33 cellular contexts compared by ENCODE assay signal in genomic region chr18:77980275-77980674, GRCh38.
DNase-seq lines count a peak whose midpoint lies in the region; ATAC-seq, FAIRE-seq and TF ChIP-seq lines count a peak whose summit lies in the region.
"Had no signal": no experiment of that assay in that cellular context is flagged by ENCODE, and none has a peak within 500 bp of the region (broad histone marks: within the 10 kb centered on the region; RNA-seq: fewer than 3 reads in every experiment).

No MANE protein-coding gene starts in this region.

- peaks cover 12% of the 10 kb centered on the region for H3K9me3 Mint-ChIP-seq in neural crest cell
- peaks cover 20% of the 10 kb centered on the region for H3K9me3 Mint-ChIP-seq in mesothelial cell of epicardium

- in situ Hi-C loops in K562 (cut with MboI), result no loop called here

- TF ChIP-seq EP300 in K562 (IDR thresholded peaks at IDR 0.05; ENCODE audit: low read length), result no peak

- H2AFZ ChIP-seq in K562 (ENCODE audit: low read depth, low read length), result no peak overlapping the region

- no peak overlapping the region for H3K4me3 Mint-ChIP-seq in neural crest cell
- no peak overlapping the region for H3K4me3 Mint-ChIP-seq in mesothelial cell of epicardium
- H3K4me3 Mint-ChIP-seq: B cell; CD14-positive monocyte; CD4-positive, alpha-beta memory T cell; CD4-positive, alpha-beta T cell; CD4-positive, CD25-positive, alpha-beta regulatory T cell; CD8-positive, alpha-beta memory T cell; CD8-positive, alpha-beta T cell had no signal

- CTCF ChIA-PET in K562 (lab: Yijun Ruan, JAX; ENCODE audit: low intra/inter-chr PET ratio), result no interaction called here

- peaks cover 99% of the 10 kb centered on the region for H3K36me3 ChIP-seq in K562 (ENCODE audit: control insufficient read depth, insufficient read depth, low read length)
- H3K36me3 ChIP-seq: BE2C; BLaER1; BLaER1 treated with 17β-estradiol and CSF1 and Interleukin-3, amounts not matched to agents 10 nM and 100 nM had no signal

- DNase-seq in K562 (ENCODE audit: extremely low read depth in 1 of 4, low spot score in 3 of 4) (no peak), neural crest cell (ENCODE audit: low read depth, low spot score) (no peak), mesothelial cell of epicardium (ENCODE audit: low spot score in 2 of 2, unreplicated experiment in 2 of 2) (no peak), NCI-H1436 (lab: John Stamatoyannopoulos, UW) (no peak)
- DNase-seq: 8988T; ACHN; AML-193; BE2C; C1 segment of cervical spinal cord; Caco-2; Calu3; CD4-positive, alpha-beta memory T cell; CD4-positive, alpha-beta T cell; CD4-positive, CD25-positive, alpha-beta regulatory T cell; CD8-positive, alpha-beta memory T cell; CD8-positive, alpha-beta T cell; COR-L47; DMS 273 treated with DMSO at 0.1 percent for 48 hours; DMS153; DMS53; DMS79; DMS79 treated with DMSO at 0.1 percent for 48 hours; DND-41; EL had no signal

- H3K27ac ChIP-seq in K562 (ENCODE audit: extremely low read depth, low read depth, low read length), result no peak overlapping the region
- H3K27ac ChIP-seq: 22Rv1; A549; BLaER1; BLaER1 treated with 17β-estradiol and CSF1 and Interleukin-3, amounts not matched to agents 10 nM and 100 nM; C4-2B had no signal

- 87% methylated on average over 9 of the region's 10 CpGs for WGBS in K562 (ENCODE audit: insufficient coverage, low coverage, missing lambda C conversion rate)

- H3K9ac ChIP-seq in K562 (ENCODE audit: insufficient read depth in 1 of 2, low read depth in 2 of 2, low read length in 2 of 2), result no peak overlapping the region; a peak in 1 of 4 replicates
- H3K9ac ChIP-seq: BLaER1; BLaER1 treated with 17β-estradiol and CSF1 and Interleukin-3, amounts not matched to agents 10 nM and 100 nM had no signal

- no peak for TF ChIP-seq RAD21 in K562 (CRISPR knock-in tag; conservative IDR thresholded peaks at IDR 0.05 in 1 of 2, IDR thresholded peaks at IDR 0.05 in 1 of 2)

- peaks cover 93% of the 10 kb centered on the region for H3K79me2 ChIP-seq in K562 (ENCODE audit: control insufficient read depth, insufficient read depth, low read length)

- no peak overlapping the region for H3K4me3 ChIP-seq in K562
- H3K4me3 ChIP-seq: A549; BLaER1; BLaER1 treated with 17β-estradiol and CSF1 and Interleukin-3, amounts not matched to agents 10 nM and 100 nM had no signal

- TF ChIP-seq CTCF in K562 (IDR thresholded peaks at IDR 0.05 in 2 of 3, conservative IDR thresholded peaks at IDR 0.05 in 1 of 3; ENCODE audit: insufficient read depth in 2 of 3, low read depth in 1 of 3, low read length in 3 of 3), result no peak
- no peak for TF ChIP-seq CTCF in neural crest cell (conservative IDR thresholded peaks at IDR 0.05)
- TF ChIP-seq CTCF in mesothelial cell of epicardium (IDR thresholded peaks at IDR 0.05; ENCODE audit: unreplicated experiment), result no peak

- H3K9me3 ChIP-seq in K562 (replicated peaks; ENCODE audit: control insufficient read depth, insufficient read depth, low read depth, low read length), result no peaks in the 10 kb centered on the region; the same call in 1 of the 2 replicates
- H3K9me3 ChIP-seq: A549, BE2C, Caco-2 had no signal

- no peaks in the 10 kb centered on the region for H3K4me1 Mint-ChIP-seq in neural crest cell
- no peaks in the 10 kb centered on the region for H3K4me1 Mint-ChIP-seq in mesothelial cell of epicardium
- H3K4me1 Mint-ChIP-seq: B cell; CD14-positive monocyte; CD4-positive, alpha-beta memory T cell; CD4-positive, CD25-positive, alpha-beta regulatory T cell; CD8-positive, alpha-beta memory T cell had no signal

- BruUV-seq in K562 (replicated peaks; lab: Mats Ljungman, UMichigan), result no TSS peak

- no peaks in the 10 kb centered on the region for H3K36me3 Mint-ChIP-seq in neural crest cell (ENCODE audit: low read depth)
- no peaks in the 10 kb centered on the region for H3K36me3 Mint-ChIP-seq in mesothelial cell of epicardium
- H3K36me3 Mint-ChIP-seq: CD14-positive monocyte; CD4-positive, alpha-beta memory T cell; CD4-positive, CD25-positive, alpha-beta regulatory T cell; CD8-positive, alpha-beta memory T cell; CD8-positive, alpha-beta T cell had no signal

- 0 out of 2 replicates have a peak, but pooled peaks have one; percentile 14 for TF ChIP-seq POLR2A in K562 (conservative IDR thresholded peaks at IDR 0.05)

- H3K27ac Mint-ChIP-seq in neural crest cell (ENCODE audit: unreplicated experiment), result peak overlapping the region; percentile 10
- no peak overlapping the region for H3K27ac Mint-ChIP-seq in mesothelial cell of epicardium
- H3K27ac Mint-ChIP-seq: B cell; CD4-positive, alpha-beta memory T cell; CD4-positive, alpha-beta T cell; CD4-positive, CD25-positive, alpha-beta regulatory T cell; CD8-positive, alpha-beta memory T cell; CD8-positive, alpha-beta T cell had no signal

- H3K27me3 ChIP-seq in K562 (ENCODE audit: control insufficient read depth in 2 of 2, insufficient read depth in 2 of 2, low read length in 2 of 2), result no peaks in the 10 kb centered on the region
- H3K27me3 ChIP-seq: BE2C; BLaER1; BLaER1 treated with 17β-estradiol and CSF1 and Interleukin-3, amounts not matched to agents 10 nM and 100 nM had no signal

- FAIRE-seq in K562 (lab: Jason Lieb, UNC), result no peak
- FAIRE-seq: A204.1, A549, D721Med had no signal

- H4K20me1 ChIP-seq in K562 (replicated peaks; ENCODE audit: control insufficient read depth, insufficient read depth, low read length), result peaks cover 29% of the 10 kb centered on the region
- H4K20me1 ChIP-seq: BLaER1; BLaER1 treated with 17β-estradiol and CSF1 and Interleukin-3, amounts not matched to agents 10 nM and 100 nM had no signal

- POLR2A ChIA-PET in K562 (lab: Yijun Ruan, JAX), result interaction anchor here (2.3 kb wide), 1 partner anchor 9 kb away, joined by 9 read pairs; no protein-coding TSS in a partner anchor

- no peak for ATAC-seq in K562
- ATAC-seq: A549; CD8-positive, alpha-beta T cell had no signal

- peaks cover 3 to 15% of the 10 kb centered on the region in 2 experiments; a peak in 4 of 5 replicates for H3K4me1 ChIP-seq in K562 (replicated peaks in 1 of 2; ENCODE audit: control insufficient read depth in 2 of 2, insufficient read depth in 2 of 2, low read length in 2 of 2)
- H3K4me1 ChIP-seq: A549; BE2C; BLaER1; BLaER1 treated with 17β-estradiol and CSF1 and Interleukin-3, amounts not matched to agents 10 nM and 100 nM; Caco-2 had no signal

- intact Hi-C loops in K562 (cut with micrococcal nuclease), result no loop called here

- peaks cover 3% of the 10 kb centered on the region for H3K9me1 ChIP-seq in K562 (ENCODE audit: control insufficient read depth, insufficient read depth, low read length)

- no peak overlapping the region for H3K4me2 ChIP-seq in K562 (ENCODE audit: insufficient read depth, low read length)
- H3K4me2 ChIP-seq: A549; BLaER1; BLaER1 treated with 17β-estradiol and CSF1 and Interleukin-3, amounts not matched to agents 10 nM and 100 nM had no signal

- H3K27me3 Mint-ChIP-seq in neural crest cell (ENCODE audit: low read depth) (no peaks in the 10 kb centered on the region), mesothelial cell of epicardium (ENCODE audit: low read depth) (peaks cover 2% of the 10 kb centered on the region)
- H3K27me3 Mint-ChIP-seq: B cell; CD4-positive, alpha-beta memory T cell; CD4-positive, alpha-beta T cell; CD8-positive, alpha-beta memory T cell had no signal

TF ChIP-seq in K562, 482 proteins besides CTCF, POLR2A, EP300 and RAD21 (continues in another document):
- TF ChIP-seq NCOR1 (IDR thresholded peaks at IDR 0.05) (no peak), GTF3C2 (IDR thresholded peaks at IDR 0.05; ENCODE audit: borderline replicate concordance, extremely low read depth, insufficient read length) (no peak), MCM3 (IDR thresholded peaks at IDR 0.05) (no peak)
